In the genomic region with DNA sequence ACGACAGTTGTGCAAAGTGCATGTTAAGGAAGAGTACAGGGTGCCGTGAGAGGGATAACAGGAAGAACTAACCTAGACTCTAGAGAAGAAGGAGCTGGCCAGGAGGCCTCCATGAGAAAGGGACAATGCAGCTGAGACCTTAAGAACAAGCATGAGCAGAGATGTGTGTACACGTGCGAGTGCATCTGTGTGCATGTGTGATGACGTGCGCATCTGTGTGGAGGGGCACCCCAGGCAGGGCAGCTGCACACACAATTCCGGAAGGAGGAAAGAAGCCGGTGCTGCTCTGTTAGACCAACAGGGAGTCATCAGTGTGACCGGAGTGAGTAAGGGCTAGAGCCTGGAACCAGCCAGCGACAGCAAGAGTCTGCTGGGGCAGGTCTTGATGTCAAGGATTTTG, we compare ENCODE assay signal across 31 cellular contexts. TPM values are rescaled to one million over a fixed set of nuclear protein-coding genes. Genes with fewer than 3 reads are reported as not detected.
"Had no signal": no experiment of that assay in that cellular context is flagged by ENCODE, and none has a peak within 500 bp of the region (broad histone marks: within the 10 kb centered on the region; RNA-seq: fewer than 3 reads in every experiment).

No MANE protein-coding gene starts in this region.

- FAIRE-seq: TTC549 had no signal

- H3K4me3 ChIP-seq: ascending aorta had no signal

- H3K9me3 ChIP-seq: ascending aorta had no signal

- DNase-seq: activated B cell treated with CpG ODN at 0.5 μM for 24 hours; activated CD4-positive, alpha-beta memory T cell treated with anti-CD3 and anti-CD28 coated beads for 36 hours; activated CD4-positive, alpha-beta T cell treated with anti-CD3 and anti-CD28 coated beads for 4 hours; activated CD4-positive, alpha-beta T cell treated with anti-CD3 and anti-CD28 coated beads, Interleukin-2, amount 10 ng/mL, durations not matched to agents 24 days and 14 days; activated CD4-positive, alpha-beta T cell treated with anti-CD3 and anti-CD28 coated beads, Interleukin-2, amount 50 U/mL, for 1 hour; activated CD4-positive, alpha-beta T cell treated with anti-CD3 and anti-CD28 coated beads, Interleukin-2, amount 50 U/mL, for 4 hours; activated CD4-positive, CD25-positive, alpha-beta regulatory T cell treated with anti-CD3 and anti-CD28 coated beads, Interleukin-2, amount 50 U/mL, for 72 hours; activated CD8-positive, alpha-beta memory T cell treated with anti-CD3 and anti-CD28 coated beads for 24 hours; activated CD8-positive, alpha-beta memory T cell treated with anti-CD3 and anti-CD28 coated beads, Interleukin-2, amount 10 ng/mL, durations not matched to agents 7 days and 5 days; activated CD8-positive, alpha-beta memory T cell treated with anti-CD3 and anti-CD28 coated beads, Interleukin-2, amount 50 U/mL, for 48 hours; activated CD8-positive, alpha-beta T cell treated with anti-CD3 and anti-CD28 coated beads, Interleukin-2, amount 10 ng/mL, durations not matched to agents 7 days and 5 days; activated effector memory CD4-positive, alpha-beta T cell treated with Interleukin-2 at 50 U/mL for 16 hours; activated gamma-delta T cell; activated naive CD4-positive, alpha-beta T cell treated with anti-CD3 and anti-CD28 coated beads, Interleukin-2, amount 10 ng/mL, durations not matched to agents 7 days and 5 days; activated naive CD4-positive, alpha-beta T cell treated with Interleukin-2 at 50 U/mL for 16 hours; activated naive CD8-positive, alpha-beta T cell treated with anti-CD3 and anti-CD28 coated beads, Interleukin-2, amount 10 ng/mL, durations not matched to agents 7 days and 5 days; activated naive CD8-positive, alpha-beta T cell treated with anti-CD3 and anti-CD28 coated beads, Interleukin-2, amount 50 U/mL, for 24 hours; activated T-cell treated with anti-CD3 and anti-CD28 coated beads, Interleukin-2, amount 50 U/mL, for 24 hours; activated T-cell treated with anti-CD3 and anti-CD28 coated beads, Interleukin-2, amount 50 U/mL, for 48 hours; amygdala; anterior cingulate cortex; central memory CD4-positive, alpha-beta T cell; T-helper 1 cell; T-helper 2 cell; T-helper 9 cell had no signal

- H3K4me1 ChIP-seq: ascending aorta had no signal

- H3K27me3 ChIP-seq: ascending aorta had no signal

- ATAC-seq: activated CD8-positive, alpha-beta memory T cell treated with anti-CD3 and anti-CD28 coated beads, Interleukin-2, amount 10 ng/mL, durations not matched to agents 7 days and 5 days; activated CD8-positive, alpha-beta T cell treated with anti-CD3 and anti-CD28 coated beads, Interleukin-2, amount 10 ng/mL, durations not matched to agents 7 days and 5 days; activated naive CD8-positive, alpha-beta T cell treated with anti-CD3 and anti-CD28 coated beads, Interleukin-2, amount 50 U/mL, for 24 hours had no signal

- H3K36me3 ChIP-seq: ascending aorta had no signal

- H3K27ac ChIP-seq: ascending aorta, VCaP had no signal

RNA-seq across cellular contexts. Expression of a gene that starts 7.6 kb away (rescaled TPM):
- total RNA-seq: activated B cell treated with CpG ODN at 0.5 μM for 24 hours had no signal

RNA-seq across cellular contexts. Expression of a gene that starts 43.3 kb away (rescaled TPM):
- total RNA-seq: activated B cell treated with CpG ODN at 0.5 μM for 24 hours; activated CD4-positive, alpha-beta memory T cell treated with anti-CD3 and anti-CD28 coated beads for 36 hours; activated CD4-positive, alpha-beta T cell treated with anti-CD3 and anti-CD28 coated beads, Interleukin-2, amount 10 ng/mL, durations not matched to agents 24 days and 14 days; activated CD8-positive, alpha-beta memory T cell treated with anti-CD3 and anti-CD28 coated beads, Interleukin-2, amount 10 ng/mL, durations not matched to agents 7 days and 5 days; activated CD8-positive, alpha-beta T cell treated with anti-CD3 and anti-CD28 coated beads, Interleukin-2, amount 10 ng/mL, durations not matched to agents 7 days and 5 days; activated naive CD8-positive, alpha-beta T cell treated with anti-CD3 and anti-CD28 coated beads, Interleukin-2, amount 10 ng/mL, durations not matched to agents 7 days and 5 days; activated T-helper 2 cell treated with anti-CD3 and anti-CD28 coated beads, Interferon-gamma antibody, Interleukin-2, Interleukin-4, amounts not matched to agents 10 μg/mL and 5 μg/mL and 100 μg/mL, durations not matched to agents 14 hours and 24 hours and 36 hours; ascending aorta; cardiac septum had no signal

RNA-seq across cellular contexts. Expression of a gene that starts 44.4 kb away (rescaled TPM):
- total RNA-seq: activated B cell treated with CpG ODN at 0.5 μM for 24 hours, ascending aorta, cardiac septum had no signal
- polyA plus RNA-seq: adipose tissue had no signal

RNA-seq across cellular contexts. Expression of a gene that starts 48.9 kb away (rescaled TPM):
- total RNA-seq: activated B cell treated with CpG ODN at 0.5 μM for 24 hours; activated CD4-positive, alpha-beta memory T cell treated with anti-CD3 and anti-CD28 coated beads for 36 hours; activated CD4-positive, alpha-beta T cell treated with anti-CD3 and anti-CD28 coated beads, Interleukin-2, amount 10 ng/mL, durations not matched to agents 24 days and 14 days; activated CD8-positive, alpha-beta memory T cell treated with anti-CD3 and anti-CD28 coated beads, Interleukin-2, amount 10 ng/mL, durations not matched to agents 7 days and 5 days; activated CD8-positive, alpha-beta T cell treated with anti-CD3 and anti-CD28 coated beads, Interleukin-2, amount 10 ng/mL, durations not matched to agents 7 days and 5 days; activated naive CD8-positive, alpha-beta T cell treated with anti-CD3 and anti-CD28 coated beads, Interleukin-2, amount 10 ng/mL, durations not matched to agents 7 days and 5 days; activated T-helper 2 cell treated with anti-CD3 and anti-CD28 coated beads, Interferon-gamma antibody, Interleukin-2, Interleukin-4, amounts not matched to agents 10 μg/mL and 5 μg/mL and 100 μg/mL, durations not matched to agents 14 hours and 24 hours and 36 hours; ascending aorta had no signal
